Comparison of ENCODE assay signal across 8 cellular contexts in the genomic region with DNA sequence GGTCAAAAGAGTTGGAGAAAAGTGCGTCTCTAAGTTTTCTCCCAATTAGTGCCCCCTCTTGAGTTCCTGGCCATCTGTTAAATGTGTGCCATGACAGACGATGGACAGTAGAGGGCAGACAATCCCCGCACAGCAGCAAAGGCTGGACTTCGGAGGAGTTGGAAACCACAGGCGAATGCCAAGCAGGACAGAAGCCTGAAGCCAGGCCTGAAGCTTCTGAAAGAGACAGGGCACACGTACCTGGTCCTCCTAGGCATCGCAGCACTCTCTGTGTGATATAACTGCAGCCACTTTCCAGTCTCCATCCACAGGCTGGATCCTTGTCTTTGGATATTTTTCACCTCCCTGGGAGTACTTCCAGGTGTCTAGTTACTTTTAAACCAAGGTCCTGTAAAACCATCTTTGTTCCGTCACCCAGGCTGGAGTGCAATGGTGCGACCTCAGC. TPM values are rescaled to one million over a fixed set of nuclear protein-coding genes. Genes with fewer than 3 reads are reported as not detected.
DNase-seq lines count a peak whose midpoint lies in the region; ATAC-seq and TF ChIP-seq lines count a peak whose summit lies in the region.

No MANE protein-coding gene starts in this region.

- intact Hi-C loops in right cardiac atrium (cut with DNase I) (loop anchor here (5.0 to 10.0 kb wide), 4 partner anchors 129 to 339 kb away; partner anchors contain the start of gene TEKT1 (in 1 of the 4)), psoas muscle (cut with DNase I) (loop anchor here (2.0 to 10.0 kb wide), 3 partner anchors 177 to 339 kb away; no protein-coding TSS in a partner anchor)

- 15% methylated on average over 9 of the region's 9 CpGs for WGBS in right cardiac atrium
- 14 to 19% (median 19%) methylated on average over 9 of the region's 9 CpGs for WGBS in psoas muscle, 3 donors

- H3K27me3 ChIP-seq in right cardiac atrium (ENCODE audit: control insufficient read depth, insufficient read depth): no peaks in the 10 kb centered on the region
- H3K27me3 ChIP-seq in psoas muscle (ENCODE audit: insufficient read depth in 3 of 3, low read length in 2 of 3): peaks cover 0 to 13% (median 3%) of the 10 kb centered on the region in 3 donors

- ATAC-seq in right cardiac atrium (peak; percentile 91 to 93), psoas muscle (peak; percentile 89 to 95 (median 94)), HG03342 (IDR thresholded peaks at IDR 0.05; ENCODE audit: unreplicated experiment) (no peak), GM18511 (IDR thresholded peaks at IDR 0.05; ENCODE audit: unreplicated experiment) (no peak)

- TF ChIP-seq CTCF in psoas muscle (IDR thresholded peaks at IDR 0.05): peak; percentile 79

- H3K9me3 ChIP-seq in right cardiac atrium (ENCODE audit: control insufficient read depth, low read length): no peaks in the 10 kb centered on the region
- H3K9me3 ChIP-seq in psoas muscle: no peaks in the 10 kb centered on the region

- H3K4me3 ChIP-seq in right cardiac atrium (ENCODE audit: low read length): no peak overlapping the region
- no peak overlapping the region for H3K4me3 ChIP-seq in psoas muscle

- H3K4me1 ChIP-seq in right cardiac atrium (ENCODE audit: control insufficient read depth, insufficient read depth, low read length) (no peaks in the 10 kb centered on the region), psoas muscle (no peaks in the 10 kb centered on the region)

- H3K27ac ChIP-seq in right cardiac atrium (ENCODE audit: low read length) (no peak overlapping the region), psoas muscle (no peak overlapping the region)

- peak; percentile 46 for DNase-seq in GDM1 (lab: John Stamatoyannopoulos, UW)
- peak; percentile 37 to 39 for DNase-seq in Kasumi-1 (lab: John Stamatoyannopoulos, UW)
- peak; percentile 41 for DNase-seq in SHP77 treated with DMSO at 0.1 percent for 48 hours (lab: John Stamatoyannopoulos, UW)
- DNase-seq in astrocyte of the hippocampus (ENCODE audit: low read depth, low spot score): peak; percentile 91
- peak; percentile 70 to 81 (median 77) for DNase-seq in right cardiac atrium
- DNase-seq in psoas muscle: peak; percentile 61 to 79

- H3K36me3 ChIP-seq in psoas muscle (ENCODE audit: insufficient read depth in 1 of 2, low read depth in 1 of 2): no peaks in the 10 kb centered on the region

RNA-seq across cellular contexts. Expression of gene C17orf100, which starts 14.5 kb away (rescaled TPM):
- total RNA-seq in right cardiac atrium: under 1 TPM; 0.47 to 0.91 (median 0.63) TPM
- polyA plus RNA-seq in right cardiac atrium: 1.0 TPM
- under 1 TPM; 0.34 to 0.77 (median 0.65) TPM for total RNA-seq in psoas muscle
- 1 to 10 TPM in 2 of 3 donors, under 1 TPM in 1; 0.61 to 1.4 (median 1.3) TPM for polyA plus RNA-seq in psoas muscle

RNA-seq across cellular contexts. Expression of gene MED31, which starts 14.7 kb away (rescaled TPM):
- 10 to 100 TPM; 14.0 to 20.4 (median 15.7) TPM for total RNA-seq in right cardiac atrium
- 24.1 TPM for polyA plus RNA-seq in right cardiac atrium
- total RNA-seq in psoas muscle: 10 to 100 TPM; 12.2 to 12.8 (median 12.7) TPM
- polyA plus RNA-seq in psoas muscle: 10 to 100 TPM; 12.7 to 55.2 (median 22.0) TPM

RNA-seq across cellular contexts. Expression of gene TXNDC17, which starts 25.2 kb away (rescaled TPM):
- 10 to 100 TPM; 40.3 to 52.6 (median 47.1) TPM for total RNA-seq in right cardiac atrium
- polyA plus RNA-seq in right cardiac atrium: 129 TPM
- 10 to 100 TPM; 27.5 to 41.1 (median 30.9) TPM for total RNA-seq in psoas muscle
- polyA plus RNA-seq in psoas muscle: 100 to 1,000 TPM in 2 of 3 donors, 10 to 100 TPM in 1; 81.1 to 159 (median 100) TPM

RNA-seq across cellular contexts. Expression of gene KIAA0753, which starts 25.6 kb away (rescaled TPM):
- total RNA-seq in right cardiac atrium (1 to 10 TPM; 5.8 to 9.0 (median 6.6) TPM), psoas muscle (1 to 10 TPM; 2.7 to 4.3 (median 3.0) TPM)
- polyA plus RNA-seq in right cardiac atrium (2.9 TPM), psoas muscle (1 to 10 TPM; 2.4 to 4.7 (median 3.5) TPM)

RNA-seq across cellular contexts. Expression of gene SLC13A5, which starts 47.1 kb away (rescaled TPM):
- total RNA-seq in right cardiac atrium (not detected), psoas muscle (under 1 TPM in 1 of 4 donors, not detected in 3; 0.17 TPM)
- polyA plus RNA-seq in right cardiac atrium (not detected), psoas muscle (under 1 TPM in 2 of 3 donors, not detected in 1; 0.01 to 0.03 TPM)

Comparison
In these comparisons a context has a peak if more than half of its experiments do, and no peak if none do; other contexts are left out.
1. DNase-seq: peak in every context shown above with its lines; median percentile 91 in astrocyte of the hippocampus; 77 in right cardiac atrium; 70 in psoas muscle; 46 in GDM1; 41 in SHP77 treated with DMSO at 0.1 percent for 48 hours; 38 in Kasumi-1.
2. ATAC-seq: peak in right cardiac atrium (2 of 2) and psoas muscle (4 of 4); none in HG03342 (single experiment) and GM18511 (single experiment).